ENCODE assay signal across 14 cellular contexts in genomic region chr1:14498839-14499238, GRCh38.
"Had no signal": no experiment of that assay in that cellular context is flagged by ENCODE, and none has a peak within 500 bp of the region (broad histone marks: within the 10 kb centered on the region; RNA-seq: fewer than 3 reads in every experiment).

No MANE protein-coding gene starts in this region.

- FAIRE-seq: TTC549 had no signal

- ATAC-seq: activated CD8-positive, alpha-beta T cell treated with anti-CD3 and anti-CD28 coated beads for 36 hours; activated T-cell treated with anti-CD3 and anti-CD28 coated beads, Interleukin-2, amount 50 U/mL, for 4 hours; body of pancreas; foreskin keratinocyte; lower lobe of right lung; sciatic nerve had no signal

- DNase-seq: activated B cell treated with CpG ODN at 0.5 μM for 24 hours; activated CD4-positive, alpha-beta T cell treated with anti-CD3 and anti-CD28 coated beads for 48 hours; activated CD8-positive, alpha-beta T cell treated with anti-CD3 and anti-CD28 coated beads for 36 hours; activated effector memory CD4-positive, alpha-beta T cell treated with Interleukin-2 at 50 U/mL for 16 hours; activated T-cell treated with anti-CD3 and anti-CD28 coated beads, Interleukin-2, amount 50 U/mL, for 4 hours; amygdala; body of pancreas; central memory CD4-positive, alpha-beta T cell; foreskin keratinocyte; lower lobe of right lung; nephron progenitor cell had no signal

- H3K36me3 ChIP-seq: lower lobe of right lung had no signal

- H3K27me3 ChIP-seq: body of pancreas, foreskin keratinocyte had no signal

- H3K4me1 ChIP-seq: foreskin keratinocyte, lower lobe of right lung had no signal

- H3K4me3 ChIP-seq: body of pancreas, coronary artery, lower lobe of right lung had no signal

- H3K27ac ChIP-seq: body of pancreas, coronary artery, foreskin keratinocyte, lower lobe of right lung had no signal

- H3K9me3 ChIP-seq: body of pancreas, lower lobe of right lung had no signal
